In genomic region chr3:130779486-130779885, GRCh38 we compare ENCODE assay signal across 21 cellular contexts. TPM values are rescaled to one million over a fixed set of nuclear protein-coding genes. Genes with fewer than 3 reads are reported as not detected.
DNase-seq lines count a peak whose midpoint lies in the region; ATAC-seq, FAIRE-seq and TF ChIP-seq lines count a peak whose summit lies in the region.
"Had no signal": no experiment of that assay in that cellular context is flagged by ENCODE, and none has a peak within 500 bp of the region (broad histone marks: within the 10 kb centered on the region; RNA-seq: fewer than 3 reads in every experiment).

No MANE protein-coding gene starts in this region.

- no peaks in the 10 kb centered on the region for H3K36me3 ChIP-seq in GM12878 (ENCODE audit: control insufficient read depth in 2 of 2, insufficient read depth in 2 of 2, low read length in 1 of 2)
- H3K36me3 ChIP-seq in CD8-positive, alpha-beta memory T cell (ENCODE audit: insufficient read depth, low read length) = no peaks in the 10 kb centered on the region
- H3K36me3 ChIP-seq: tibial nerve had no signal

- no peak overlapping the region for H3K4me3 ChIP-seq in GM12878
- no peak overlapping the region for H3K4me3 ChIP-seq in CD8-positive, alpha-beta memory T cell (ENCODE audit: low read length)
- H3K4me3 ChIP-seq: tibial nerve had no signal

- SMC1A ChIA-PET in GM12878 (lab: Charles Lee; ENCODE audit: uncharacterized antibody, unreplicated experiment) = no interaction called here

- H3K27ac Mint-ChIP-seq in CD8-positive, alpha-beta memory T cell = no peak overlapping the region
- H3K27ac Mint-ChIP-seq: activated B cell treated with CpG ODN at 0.5 μM for 24 hours; activated T-cell treated with anti-CD3 and anti-CD28 coated beads, Interleukin-2, amount 50 U/mL, for 72 hours had no signal

- intact Hi-C loops in GM12878 (cut with micrococcal nuclease; ENCODE audit: unreplicated experiment) = loop anchor here (2.0 kb wide), 1 partner anchor 71 kb away; no protein-coding TSS in a partner anchor

- WGBS in GM12878 (ENCODE audit: insufficient coverage, insufficient replicate concordance, low lambda C conversion rate, missing lambda C conversion rate) = 1% methylated on average over 5 of the region's 5 CpGs

- peak; percentile 32 for ATAC-seq in GM18907 (IDR thresholded peaks at IDR 0.05; ENCODE audit: unreplicated experiment)
- peak; percentile 9 for ATAC-seq in GM21529 (IDR thresholded peaks at IDR 0.05; ENCODE audit: unreplicated experiment)
- ATAC-seq in HG03045 (IDR thresholded peaks at IDR 0.05; ENCODE audit: unreplicated experiment) = peak; percentile 22
- ATAC-seq in GM12878 = peak; percentile 66
- ATAC-seq: stimulated activated naive CD8-positive, alpha-beta T cell treated with anti-CD3 and anti-CD28 coated beads, Interleukin-15, Interleukin-2, amounts not matched to agents 100 U/mL and 50 U/mL, for 24 hours had no signal

- H2AFZ ChIP-seq in GM12878 (ENCODE audit: control insufficient read depth, low read depth, low read length) = no peak overlapping the region

- in situ Hi-C loops in GM12878 (cut with MboI) = no loop called here

- peaks cover 21% of the 10 kb centered on the region for H3K4me1 ChIP-seq in GM12878 (ENCODE audit: control insufficient read depth, insufficient read depth, low read length)
- H3K4me1 ChIP-seq in CD8-positive, alpha-beta memory T cell (ENCODE audit: insufficient read depth, low read length) = no peaks in the 10 kb centered on the region
- H3K4me1 ChIP-seq: tibial nerve had no signal

- POLR2A ChIA-PET in GM12878 (lab: Charles Lee) = interaction anchor here (0.6 kb wide), 1 partner anchor 26 kb away, joined by 4 read pairs; no protein-coding TSS in a partner anchor
- POLR2A ChIA-PET in CD8-positive, alpha-beta memory T cell (lab: Charles Lee) = no interaction called here

- H3K4me3 Mint-ChIP-seq in CD8-positive, alpha-beta memory T cell = no peak overlapping the region
- H3K4me3 Mint-ChIP-seq: activated B cell treated with CpG ODN at 0.5 μM for 24 hours; activated T-cell treated with anti-CD3 and anti-CD28 coated beads, Interleukin-2, amount 50 U/mL, for 72 hours; nephron had no signal

- H3K27me3 ChIP-seq in GM12878 (replicated peaks in 1 of 2; ENCODE audit: control insufficient read depth in 2 of 2, insufficient read depth in 2 of 2, low read length in 1 of 2) = no peaks in the 10 kb centered on the region; a peak in 1 of 4 replicates
- no peaks in the 10 kb centered on the region for H3K27me3 ChIP-seq in CD8-positive, alpha-beta memory T cell (ENCODE audit: insufficient read depth, low read length, poor library complexity, severe bottlenecking)
- H3K27me3 ChIP-seq: tibial nerve had no signal

- no peak; a peak in 1 of 4 replicates for TF ChIP-seq EP300 in GM12878 (IDR thresholded peaks at IDR 0.05; ENCODE audit: borderline replicate concordance in 1 of 2, control insufficient read depth in 1 of 2, low read depth in 2 of 2, low read length in 2 of 2)

- no peaks in the 10 kb centered on the region for H3K9me3 Mint-ChIP-seq in CD8-positive, alpha-beta memory T cell
- H3K9me3 Mint-ChIP-seq: activated B cell treated with CpG ODN at 0.5 μM for 24 hours; activated T-cell treated with anti-CD3 and anti-CD28 coated beads, Interleukin-2, amount 50 U/mL, for 72 hours; nephron had no signal

- no peak overlapping the region for H3K9ac ChIP-seq in GM12878 (ENCODE audit: control insufficient read depth, insufficient read depth, low read length)

- H3K79me2 ChIP-seq in GM12878 (ENCODE audit: control insufficient read depth, insufficient read depth, low read length) = no peaks in the 10 kb centered on the region

- peaks cover 2 to 18% of the 10 kb centered on the region in 2 donors for H3K27me3 Mint-ChIP-seq in CD8-positive, alpha-beta memory T cell

- H3K27ac ChIP-seq in GM12878 (ENCODE audit: control insufficient read depth, insufficient read depth) = peak overlapping the region; percentile 32; the same call in 1 of the 2 replicates
- H3K27ac ChIP-seq in CD8-positive, alpha-beta memory T cell (ENCODE audit: low read depth, low read length) = no peak overlapping the region
- H3K27ac ChIP-seq: RWPE1, tibial nerve had no signal

- RAD21 ChIA-PET in GM12878 (lab: Charles Lee; ENCODE audit: unreplicated experiment) = interaction anchor here (1.2 kb wide), 1 partner anchor 60 kb away, joined by 4 read pairs; no protein-coding TSS in a partner anchor

- no peaks in the 10 kb centered on the region for H3K9me3 ChIP-seq in GM12878 (replicated peaks; ENCODE audit: control insufficient read depth, insufficient read depth, low read length)
- no peaks in the 10 kb centered on the region for H3K9me3 ChIP-seq in CD8-positive, alpha-beta memory T cell (ENCODE audit: low read length)
- H3K9me3 ChIP-seq: tibial nerve had no signal

- no peaks in the 10 kb centered on the region for H3K4me1 Mint-ChIP-seq in CD8-positive, alpha-beta memory T cell
- H3K4me1 Mint-ChIP-seq: activated B cell treated with CpG ODN at 0.5 μM for 24 hours had no signal

- H3K4me2 ChIP-seq in GM12878 (ENCODE audit: control insufficient read depth, insufficient read depth) = peak overlapping the region; percentile 34; the same call in 1 of the 2 replicates

- no peaks in the 10 kb centered on the region for H4K20me1 ChIP-seq in GM12878 (ENCODE audit: control insufficient read depth, insufficient read depth)

- TF ChIP-seq POLR2A in GM12878 (IDR thresholded peaks at IDR 0.05; ENCODE audit: low read depth, low read length) = no peak

- TF ChIP-seq CTCF in GM12878 (IDR thresholded peaks at IDR 0.05 in 2 of 3, conservative IDR thresholded peaks at IDR 0.05 in 1 of 3; ENCODE audit: control insufficient read depth in 2 of 3, extremely low read depth in 1 of 3, insufficient read depth in 1 of 3, low read depth in 3 of 3, low read length in 3 of 3) = no peak

- H3K36me3 Mint-ChIP-seq in CD8-positive, alpha-beta memory T cell = no peaks in the 10 kb centered on the region

- CTCF ChIA-PET in GM12878 (lab: Yijun Ruan, JAX) = no interaction called here
- CTCF ChIA-PET in CD8-positive, alpha-beta memory T cell (lab: Charles Lee) = no interaction called here

- DNase-seq in GM12878 (ENCODE audit: low read depth, low spot score) (no peak), NCI-H1436 (lab: John Stamatoyannopoulos, UW) (no peak), HTR-8/SVneo (ENCODE audit: insufficient read length, low spot score) (no peak)
- no peak for DNase-seq in CD8-positive, alpha-beta memory T cell
- DNase-seq: activated B cell treated with CpG ODN at 0.5 μM for 24 hours; activated naive CD4-positive, alpha-beta T cell treated with anti-CD3 and anti-CD28 coated beads, Interleukin-2, amount 50 U/mL, for 16 hours; activated T-cell treated with anti-CD3 and anti-CD28 coated beads, Interleukin-2, amount 50 U/mL, for 72 hours; DND-41; midbrain; posterior cingulate gyrus; stimulated activated CD4-positive, alpha-beta T cell treated with anti-CD3 and anti-CD28 coated beads, Interleukin-1b, Interleukin-23, amount 100 ng/mL, for 48 hours; stimulated activated naive CD8-positive, alpha-beta T cell treated with anti-CD3 and anti-CD28 coated beads, Interleukin-15, Interleukin-2, amounts not matched to agents 100 U/mL and 50 U/mL, for 24 hours; T-helper 9 cell had no signal

- BruUV-seq in GM12878 (replicated peaks; lab: Mats Ljungman, UMichigan) = no TSS peak

- peak; percentile 68 for FAIRE-seq in GM12878 (lab: Jason Lieb, UNC)
- no peak for FAIRE-seq in HTR-8/SVneo (lab: Jason Lieb, UNC)
- FAIRE-seq: astrocyte, H54 had no signal

- TF ChIP-seq RAD21 in GM12878 (IDR thresholded peaks at IDR 0.05; ENCODE audit: insufficient read depth, low read depth, low read length) = no peak

TF ChIP-seq in GM12878, 131 proteins besides CTCF, POLR2A, EP300 and RAD21:
- TF ChIP-seq BCL11A (IDR thresholded peaks at IDR 0.05; ENCODE audit: low read depth, low read length) (peak; percentile 28; the same call in 1 of the 2 replicates), BHLHE40 (IDR thresholded peaks at IDR 0.05; ENCODE audit: borderline replicate concordance in 1 of 2, low read depth in 2 of 2, low read length in 1 of 2) (peak; percentile 74 to 87), RAD51 (IDR thresholded peaks at IDR 0.05) (no peak), NR2C2 (IDR thresholded peaks at IDR 0.05; ENCODE audit: borderline replicate concordance, control insufficient read depth, insufficient read length, low read depth) (no peak)

RNA-seq across cellular contexts. Expression of gene PIK3R4, which starts 32.9 kb away (rescaled TPM):
- 39.3 and 42.7 TPM in 2 replicates for total RNA-seq in GM12878 (2013; cell fraction: nucleolus; rRNA removed)
- total RNA-seq in GM12878 (2014; rRNA removed) (31.2 and 32.9 TPM in 2 replicates), GM12878 (2014; rRNA removed; fragmentation: Illumina TruSeq; extraction: Trizol) (28.7 and 31.2 TPM in 2 replicates), GM12878 (2021) (23.0 and 23.1 TPM in 2 replicates)
- polyA plus RNA-seq in GM12878 (2011; ENCODE audit: low read depth) = 15.3 TPM
- polyA plus RNA-seq in GM12878 (2011; rRNA removed) (45.9 and 50.2 TPM in 2 replicates), GM12878 (2014; fragmentation: Illumina TruSeq; extraction: Trizol) (32.4 and 38.5 TPM in 2 replicates), GM12878 (2014; fragmentation: Nextera tagmentation; extraction: Ambion mirVana) (10 to 100 TPM; 22.6 to 35.8 TPM), GM12878 (2014; rRNA removed) (22.7 and 24.5 TPM in 2 replicates), GM12878 (2016; fragmentation: Nextera tagmentation; extraction: Ambion mirVana) (10 to 100 TPM; 29.9 to 32.8 TPM)
- polyA plus RNA-seq in GM12878 (2011; cell fraction: cytosol; rRNA removed) = 46.4 and 63.1 TPM in 2 replicates
- polyA plus RNA-seq in GM12878 (2011; cell fraction: nucleus; rRNA removed) = 25.7 and 33.9 TPM in 2 replicates
- polyA plus RNA-seq in GM12878 (2012) = 12.2 and 12.5 TPM in 2 replicates
- 97.9 and 122 TPM in 2 replicates for polyA minus RNA-seq in GM12878 (2011; rRNA and poly(A)+ RNA removed)
- 17.2 and 22.0 TPM in 2 replicates for polyA minus RNA-seq in GM12878 (2011; cell fraction: cytosol; rRNA and poly(A)+ RNA removed)
- 37.2 and 45.3 TPM in 2 replicates for polyA minus RNA-seq in GM12878 (2011; cell fraction: nucleus; rRNA and poly(A)+ RNA removed)
- total RNA-seq in CD8-positive, alpha-beta memory T cell = 10 to 100 TPM; 32.0 to 34.8 TPM
- 20.8 TPM for polyA plus RNA-seq in CD8-positive, alpha-beta memory T cell

Comparison
In these comparisons a context has a peak if more than half of its experiments do, and no peak if none do; other contexts are left out.
1. ATAC-seq: peak in every context shown above with its lines; median percentile 66 in GM12878; 32 in GM18907; 22 in HG03045; 9 in GM21529.